In genomic region chrX:20515841-20516461, GRCh38 we compare ENCODE assay signal across 8 cellular contexts.
DNase-seq lines count a peak whose midpoint lies in the region; ATAC-seq and TF ChIP-seq lines count a peak whose summit lies in the region.

No MANE protein-coding gene starts in this region.

- WGBS in prostate gland = 0% methylated on average over 1 of the region's 1 CpG

- H3K36me3 ChIP-seq in breast epithelium (no peaks in the 10 kb centered on the region), prostate gland (no peaks in the 10 kb centered on the region)

- H3K4me3 ChIP-seq in breast epithelium = no peak overlapping the region
- no peak overlapping the region for H3K4me3 ChIP-seq in prostate gland

- no peaks in the 10 kb centered on the region for H3K9me3 ChIP-seq in breast epithelium
- no peaks in the 10 kb centered on the region for H3K9me3 ChIP-seq in prostate gland

- no peaks in the 10 kb centered on the region for H3K4me1 ChIP-seq in breast epithelium
- no peaks in the 10 kb centered on the region for H3K4me1 ChIP-seq in prostate gland (replicated peaks)

- peak; percentile 97 for ATAC-seq in HG02759 (IDR thresholded peaks at IDR 0.05; ENCODE audit: unreplicated experiment)

- peak; percentile 9 for DNase-seq in activated naive CD4-positive, alpha-beta T cell treated with Interleukin-2 at 50 U/mL for 16 hours
- DNase-seq in activated naive CD4-positive, alpha-beta T cell treated with anti-CD3 and anti-CD28 coated beads, Interleukin-2, amount 50 U/mL, for 16 hours = no peak
- DNase-seq in NCI-H2196 treated with DMSO at 0.1 percent for 48 hours (lab: John Stamatoyannopoulos, UW; ENCODE audit: unreplicated experiment) (peak; percentile 19), breast epithelium (ENCODE audit: low spot score in 2 of 2) (no peak), prostate gland (ENCODE audit: low spot score) (peak; percentile 4), OCI-M2 (lab: John Stamatoyannopoulos, UW; ENCODE audit: unreplicated experiment) (no peak), NCI-H748 treated with DMSO at 0.1 percent for 48 hours (lab: John Stamatoyannopoulos, UW) (no peak)

- H3K27me3 ChIP-seq in breast epithelium = peaks cover 0 to 45% of the 10 kb centered on the region in 2 donors
- no peaks in the 10 kb centered on the region for H3K27me3 ChIP-seq in prostate gland (replicated peaks; ENCODE audit: insufficient read depth)

- TF ChIP-seq CTCF in breast epithelium (IDR thresholded peaks at IDR 0.05) (no peak), prostate gland (IDR thresholded peaks at IDR 0.05) (no peak)

- H3K27ac ChIP-seq in breast epithelium (peak overlapping the region; percentile 12 to 33), prostate gland (no peak overlapping the region)

- intact Hi-C loops in breast epithelium (cut with DNase I; ENCODE audit: low total_unique reads) (loop anchor here (5.0 kb wide), 1 partner anchor 961 kb away; no protein-coding TSS in a partner anchor), prostate gland (cut with DNase I) (no loop called here)

- TF ChIP-seq POLR2A in breast epithelium (IDR thresholded peaks at IDR 0.05) = no peak
- no peak for TF ChIP-seq POLR2A in prostate gland (IDR thresholded peaks at IDR 0.05)

Comparison
In these comparisons a context has a peak if more than half of its experiments do, and no peak if none do; other contexts are left out.
1. DNase-seq: peak in activated naive CD4-positive, alpha-beta T cell treated with Interleukin-2 at 50 U/mL for 16 hours (single experiment), NCI-H2196 treated with DMSO at 0.1 percent for 48 hours (single experiment) and prostate gland (single experiment); none in activated naive CD4-positive, alpha-beta T cell treated with anti-CD3 and anti-CD28 coated beads, Interleukin-2, amount 50 U/mL, for 16 hours (single experiment), breast epithelium (0 of 2), OCI-M2 (single experiment) and NCI-H748 treated with DMSO at 0.1 percent for 48 hours (single experiment).
2. H3K27ac ChIP-seq: peak in breast epithelium (2 of 2); none in prostate gland (0 of 2).